Comparison of ENCODE assay signal across 17 cellular contexts in the genomic region with DNA sequence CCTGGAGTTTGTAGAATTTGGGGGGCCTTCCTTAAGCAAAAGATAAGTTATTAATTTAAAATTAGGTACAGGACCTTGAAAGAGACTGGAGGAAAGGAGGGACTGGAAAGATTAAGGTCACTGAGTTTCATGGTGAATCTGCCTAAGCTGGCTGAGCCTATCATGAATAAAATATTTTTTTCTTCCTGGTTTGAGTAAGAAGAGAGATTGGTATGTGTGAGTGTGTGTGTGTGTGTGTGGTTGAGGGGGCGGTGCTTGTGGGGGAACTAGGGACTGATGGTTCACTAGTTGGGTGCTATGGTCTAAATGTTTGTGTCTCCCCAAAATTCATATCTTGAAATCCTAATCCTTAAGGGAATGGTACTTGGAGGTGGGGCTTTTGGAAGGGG.
DNase-seq lines count a peak whose midpoint lies in the region; ATAC-seq and TF ChIP-seq lines count a peak whose summit lies in the region.
"Had no signal": no experiment of that assay in that cellular context is flagged by ENCODE, and none has a peak within 500 bp of the region (broad histone marks: within the 10 kb centered on the region; RNA-seq: fewer than 3 reads in every experiment).

No MANE protein-coding gene starts in this region.

- H3K27me3 ChIP-seq in RWPE2 (ENCODE audit: insufficient read depth, poor library complexity, severe bottlenecking) (no peaks in the 10 kb centered on the region), esophagus squamous epithelium (peaks cover 0 to 56% (median 0%) of the 10 kb centered on the region in 4 donors)
- H3K27me3 ChIP-seq: gastrocnemius medialis, Peyer's patch, testis had no signal

- TF ChIP-seq POLR2A in esophagus squamous epithelium (IDR thresholded peaks at IDR 0.05), result no peak

- H3K4me3 ChIP-seq in RWPE2 (ENCODE audit: severe bottlenecking), result no peak overlapping the region
- H3K4me3 ChIP-seq in esophagus squamous epithelium, result no peak overlapping the region
- H3K4me3 ChIP-seq: gastrocnemius medialis, Peyer's patch, testis had no signal

- no peak overlapping the region for H3K27ac Mint-ChIP-seq in activated T-cell treated with anti-CD3 and anti-CD28 coated beads, Interleukin-2, amount 50 U/mL, for 72 hours
- H3K27ac Mint-ChIP-seq in activated T-cell treated with anti-CD3 and anti-CD28 coated beads, Interleukin-2, amount 50 U/mL, for 24 hours, result no peak overlapping the region

- TF ChIP-seq CTCF in RWPE2 (IDR thresholded peaks at IDR 0.05; ENCODE audit: poor library complexity, severe bottlenecking) (no peak), esophagus squamous epithelium (IDR thresholded peaks at IDR 0.05) (no peak), GM13977 (IDR thresholded peaks at IDR 0.05; ENCODE audit: extremely low read depth, insufficient read depth, missing control alignments) (no peak)

- H3K4me3 Mint-ChIP-seq in activated T-cell treated with anti-CD3 and anti-CD28 coated beads, Interleukin-2, amount 50 U/mL, for 72 hours, result no peak overlapping the region
- no peak overlapping the region for H3K4me3 Mint-ChIP-seq in activated T-cell treated with anti-CD3 and anti-CD28 coated beads, Interleukin-2, amount 50 U/mL, for 24 hours
- H3K4me3 Mint-ChIP-seq: central memory CD8-positive, alpha-beta T cell had no signal

- peaks cover 3% of the 10 kb centered on the region in 2 donors for H3K9me3 Mint-ChIP-seq in activated T-cell treated with anti-CD3 and anti-CD28 coated beads, Interleukin-2, amount 50 U/mL, for 72 hours
- H3K9me3 Mint-ChIP-seq in activated T-cell treated with anti-CD3 and anti-CD28 coated beads, Interleukin-2, amount 50 U/mL, for 24 hours, result peaks cover 4% of the 10 kb centered on the region
- H3K9me3 Mint-ChIP-seq: central memory CD8-positive, alpha-beta T cell had no signal

- H3K4me1 Mint-ChIP-seq in activated T-cell treated with anti-CD3 and anti-CD28 coated beads, Interleukin-2, amount 50 U/mL, for 72 hours (ENCODE audit: low read depth), result peaks cover 11% of the 10 kb centered on the region
- peaks cover 8% of the 10 kb centered on the region for H3K4me1 Mint-ChIP-seq in activated T-cell treated with anti-CD3 and anti-CD28 coated beads, Interleukin-2, amount 50 U/mL, for 24 hours (ENCODE audit: low read depth)
- H3K4me1 Mint-ChIP-seq: central memory CD8-positive, alpha-beta T cell had no signal

- 71 to 88% methylated on average over 1 of the region's 1 CpG for WGBS in esophagus squamous epithelium, 2 donors

- no peaks in the 10 kb centered on the region for H3K36me3 ChIP-seq in RWPE2 (ENCODE audit: low read depth)
- H3K36me3 ChIP-seq in esophagus squamous epithelium, result no peaks in the 10 kb centered on the region
- H3K36me3 ChIP-seq: gastrocnemius medialis, Peyer's patch had no signal

- H3K4me1 ChIP-seq in RWPE2 (ENCODE audit: insufficient read depth, poor library complexity, severe bottlenecking), result peaks cover 23% of the 10 kb centered on the region
- peaks cover 3 to 19% (median 14%) of the 10 kb centered on the region in 3 donors for H3K4me1 ChIP-seq in esophagus squamous epithelium
- H3K4me1 ChIP-seq: Peyer's patch, testis had no signal

- intact Hi-C loops in esophagus squamous epithelium (cut with DNase I), result no loop called here

- peak overlapping the region; percentile 96 for H3K27ac ChIP-seq in RWPE2 (ENCODE audit: poor library complexity, severe bottlenecking)
- peak overlapping the region; percentile 31 to 80 (median 63) for H3K27ac ChIP-seq in esophagus squamous epithelium
- H3K27ac ChIP-seq: testis had no signal

- peak; percentile 43 to 54 for ATAC-seq in activated T-cell treated with anti-CD3 and anti-CD28 coated beads, Interleukin-2, amount 50 U/mL, for 72 hours (replicated peaks in 1 of 2)
- ATAC-seq in RWPE2 (ENCODE audit: low read depth), result peak; percentile 17; the same call in 2 of the 3 replicates
- ATAC-seq: left lobe of liver had no signal

- peaks cover 66% of the 10 kb centered on the region for H3K27me3 Mint-ChIP-seq in activated T-cell treated with anti-CD3 and anti-CD28 coated beads, Interleukin-2, amount 50 U/mL, for 72 hours (ENCODE audit: low read depth)
- peaks cover 75% of the 10 kb centered on the region for H3K27me3 Mint-ChIP-seq in activated T-cell treated with anti-CD3 and anti-CD28 coated beads, Interleukin-2, amount 50 U/mL, for 24 hours

- H3K9me3 ChIP-seq in RWPE2 (ENCODE audit: severe bottlenecking) (no peaks in the 10 kb centered on the region), esophagus squamous epithelium (no peaks in the 10 kb centered on the region)
- H3K9me3 ChIP-seq: gastrocnemius medialis, Peyer's patch, testis had no signal

- peaks cover 0 to 2% of the 10 kb centered on the region in 2 donors for H3K36me3 Mint-ChIP-seq in activated T-cell treated with anti-CD3 and anti-CD28 coated beads, Interleukin-2, amount 50 U/mL, for 72 hours (ENCODE audit: insufficient read depth in 2 of 2)
- no peaks in the 10 kb centered on the region for H3K36me3 Mint-ChIP-seq in activated T-cell treated with anti-CD3 and anti-CD28 coated beads, Interleukin-2, amount 50 U/mL, for 24 hours (ENCODE audit: low read depth)

- peak; percentile 12 to 27 for DNase-seq in activated T-cell treated with anti-CD3 and anti-CD28 coated beads, Interleukin-2, amount 50 U/mL, for 72 hours
- DNase-seq in activated T-cell treated with anti-CD3 and anti-CD28 coated beads, Interleukin-2, amount 50 U/mL, for 24 hours, result no peak
- no peak for DNase-seq in RWPE2 (ENCODE audit: low spot score)
- no peak for DNase-seq in esophagus squamous epithelium (lab: John Stamatoyannopoulos, UW)
- peak; percentile 1 for DNase-seq in smooth muscle cell of the brain vasculature (ENCODE audit: low read depth, low spot score)
- DNase-seq in SKM-1 treated with dmso at 0.1 percent for 144 hours (lab: John Stamatoyannopoulos, UW; ENCODE audit: unreplicated experiment), result no peak
- no peak for DNase-seq in GM13977 (ENCODE audit: low spot score)
- no peak for DNase-seq in HPDE6-E6E7 (ENCODE audit: extremely low spot score)
- DNase-seq: AML-193, gastrocnemius medialis, Kasumi-1, NCI-H2171, nucleus accumbens, Peyer's patch, testis had no signal

- in situ Hi-C loops in GM13977 (cut with MboI; ENCODE audit: low pct_unique_long_range_greater_than_20kb, low sequenced_read_pairs, unreplicated experiment), result no loop called here

Comparison
In these comparisons a context has a peak if more than half of its experiments do, and no peak if none do; other contexts are left out.
1. DNase-seq: peak in activated T-cell treated with anti-CD3 and anti-CD28 coated beads, Interleukin-2, amount 50 U/mL, for 72 hours (2 of 2) and smooth muscle cell of the brain vasculature (single experiment); none in activated T-cell treated with anti-CD3 and anti-CD28 coated beads, Interleukin-2, amount 50 U/mL, for 24 hours (single experiment), RWPE2 (single experiment), esophagus squamous epithelium (single experiment), SKM-1 treated with dmso at 0.1 percent for 144 hours (single experiment), GM13977 (single experiment) and HPDE6-E6E7 (single experiment).